In genomic region chr1:246447501-246447900, GRCh38 we compare ENCODE assay signal across 25 cellular contexts. TPM values are rescaled to one million over a fixed set of nuclear protein-coding genes. Genes with fewer than 3 reads are reported as not detected.
DNase-seq lines count a peak whose midpoint lies in the region; TF ChIP-seq lines count a peak whose summit lies in the region.
"Had no signal": no experiment of that assay in that cellular context is flagged by ENCODE, and none has a peak within 500 bp of the region (broad histone marks: within the 10 kb centered on the region; RNA-seq: fewer than 3 reads in every experiment).

No MANE protein-coding gene starts in this region.

- H3K36me3 Mint-ChIP-seq in chondrocyte (ENCODE audit: low read depth) (no peaks in the 10 kb centered on the region), progenitor cell of endocrine pancreas (ENCODE audit: insufficient read depth) (peaks cover 1% of the 10 kb centered on the region)

- DNase-seq in DMS 273 treated with DMSO at 0.1 percent for 48 hours (lab: John Stamatoyannopoulos, UW) (peak; percentile 30), LHCN-M2 (ENCODE audit: low read depth) (peak; percentile 14), chondrocyte (ENCODE audit: low spot score) (no peak), osteoblast (ENCODE audit: insufficient read length, low spot score, missing footprints) (peak; percentile 11), SK-N-DZ (ENCODE audit: low spot score) (no peak), progenitor cell of endocrine pancreas (ENCODE audit: low spot score, unreplicated experiment) (no peak)
- no peak for DNase-seq in activated CD4-positive, alpha-beta T cell treated with anti-CD3 and anti-CD28 coated beads, Interleukin-2, amount 50 U/mL, for 1 hour
- DNase-seq: activated CD4-positive, alpha-beta memory T cell treated with anti-CD3 and anti-CD28 coated beads, Interleukin-2, amount 10 ng/mL, durations not matched to agents 7 days and 5 days; aorta; CD4-positive, CD25-positive, alpha-beta regulatory T cell; effector memory CD8-positive, alpha-beta T cell; gastrocnemius medialis; left cardiac atrium; MM.1S; NCI-H1436; NCI-H524 treated with DMSO at 0.1 percent for 48 hours; right lobe of liver; stimulated activated CD4-positive, alpha-beta T cell treated with anti-CD3 and anti-CD28 coated beads, Interleukin-4, amount 100 ng/mL, for 4 hours; substantia nigra; upper lobe of left lung had no signal

- no peak overlapping the region for H3K4me2 ChIP-seq in osteoblast (ENCODE audit: insufficient read depth, low read length)

- no peak for TF ChIP-seq CTCF in chondrocyte (IDR thresholded peaks at IDR 0.05)
- TF ChIP-seq CTCF in osteoblast (IDR thresholded peaks at IDR 0.05; ENCODE audit: extremely low read depth, low read depth, low read length) = no peak
- TF ChIP-seq CTCF in progenitor cell of endocrine pancreas (IDR thresholded peaks at IDR 0.05; ENCODE audit: unreplicated experiment) = no peak

- H3K4me3 Mint-ChIP-seq in chondrocyte (ENCODE audit: unreplicated experiment) = no peak overlapping the region
- no peak overlapping the region for H3K4me3 Mint-ChIP-seq in progenitor cell of endocrine pancreas (ENCODE audit: low read depth)
- H3K4me3 Mint-ChIP-seq: activated CD4-positive, alpha-beta memory T cell treated with anti-CD3 and anti-CD28 coated beads, Interleukin-2, amount 10 ng/mL, durations not matched to agents 7 days and 5 days; activated T-helper 17 cell treated with anti-CD3 and anti-CD28 coated beads, Interleukin-2, amount 50 U/mL, for 72 hours; CD4-positive, CD25-positive, alpha-beta regulatory T cell; effector memory CD8-positive, alpha-beta T cell; stimulated activated memory B cell treated with anti-CD40 and anti-IgM and Interleukin-4, amounts not matched to agents 10 μg/mL and 1 μg/mL and 100 μg/mL, for 72 hours had no signal

- no peaks in the 10 kb centered on the region for H4K20me1 ChIP-seq in osteoblast (ENCODE audit: insufficient read depth, low read length)

- no peaks in the 10 kb centered on the region for H3K36me3 ChIP-seq in osteoblast (ENCODE audit: insufficient read depth, low read length)
- H3K36me3 ChIP-seq: gastrocnemius medialis, right lobe of liver, SJSA1, upper lobe of left lung had no signal

- no peak overlapping the region for H3K27ac ChIP-seq in osteoblast (ENCODE audit: low read depth, low read length)
- H3K27ac ChIP-seq: coronary artery, gastrocnemius medialis, right lobe of liver, SJSA1, upper lobe of left lung had no signal

- H3K4me1 Mint-ChIP-seq in chondrocyte (ENCODE audit: low read depth) (peaks cover 63% of the 10 kb centered on the region), progenitor cell of endocrine pancreas (ENCODE audit: low read depth) (no peaks in the 10 kb centered on the region)
- H3K4me1 Mint-ChIP-seq: activated CD4-positive, alpha-beta memory T cell treated with anti-CD3 and anti-CD28 coated beads, Interleukin-2, amount 10 ng/mL, durations not matched to agents 7 days and 5 days; activated T-helper 17 cell treated with anti-CD3 and anti-CD28 coated beads, Interleukin-2, amount 50 U/mL, for 72 hours had no signal

- H3K27me3 Mint-ChIP-seq in chondrocyte (ENCODE audit: low read depth) (no peaks in the 10 kb centered on the region), progenitor cell of endocrine pancreas (no peaks in the 10 kb centered on the region)
- H3K27me3 Mint-ChIP-seq: activated CD4-positive, alpha-beta memory T cell treated with anti-CD3 and anti-CD28 coated beads, Interleukin-2, amount 10 ng/mL, durations not matched to agents 7 days and 5 days; activated T-helper 17 cell treated with anti-CD3 and anti-CD28 coated beads, Interleukin-2, amount 50 U/mL, for 72 hours; CD4-positive, CD25-positive, alpha-beta regulatory T cell; effector memory CD8-positive, alpha-beta T cell; stimulated activated memory B cell treated with anti-CD40 and anti-IgM and Interleukin-4, amounts not matched to agents 10 μg/mL and 1 μg/mL and 100 μg/mL, for 72 hours had no signal

- peaks cover 5% of the 10 kb centered on the region for H3K79me2 ChIP-seq in osteoblast (ENCODE audit: insufficient read depth, low read length)

- H2AFZ ChIP-seq in osteoblast (ENCODE audit: low read length) = no peak overlapping the region

- H3K4me3 ChIP-seq in osteoblast (ENCODE audit: insufficient read depth, low read length) = no peak overlapping the region
- H3K4me3 ChIP-seq: coronary artery, gastrocnemius medialis, right lobe of liver, SJSA1, upper lobe of left lung had no signal

- H3K4me1 ChIP-seq in osteoblast (ENCODE audit: insufficient read depth, low read length) = peaks cover 5% of the 10 kb centered on the region
- H3K4me1 ChIP-seq: right lobe of liver, upper lobe of left lung had no signal

- H3K9me3 Mint-ChIP-seq in chondrocyte (ENCODE audit: low read depth) = no peaks in the 10 kb centered on the region
- peaks cover 3% of the 10 kb centered on the region for H3K9me3 Mint-ChIP-seq in progenitor cell of endocrine pancreas (ENCODE audit: low read depth)
- H3K9me3 Mint-ChIP-seq: activated CD4-positive, alpha-beta memory T cell treated with anti-CD3 and anti-CD28 coated beads, Interleukin-2, amount 10 ng/mL, durations not matched to agents 7 days and 5 days; activated naive CD4-positive, alpha-beta T cell treated with anti-CD3 and anti-CD28 coated beads, Interleukin-2, amount 50 U/mL, for 72 hours; activated T-helper 17 cell treated with anti-CD3 and anti-CD28 coated beads, Interleukin-2, amount 50 U/mL, for 72 hours; stimulated activated memory B cell treated with anti-CD40 and anti-IgM and Interleukin-4, amounts not matched to agents 10 μg/mL and 1 μg/mL and 100 μg/mL, for 72 hours had no signal

- H3K9me3 ChIP-seq in osteoblast (ENCODE audit: low read depth, low read length) = no peaks in the 10 kb centered on the region
- H3K9me3 ChIP-seq: gastrocnemius medialis, right lobe of liver, SJSA1, upper lobe of left lung had no signal

- H3K27ac Mint-ChIP-seq in chondrocyte (ENCODE audit: unreplicated experiment) = peak overlapping the region; percentile 86
- no peak overlapping the region for H3K27ac Mint-ChIP-seq in progenitor cell of endocrine pancreas
- H3K27ac Mint-ChIP-seq: activated CD4-positive, alpha-beta memory T cell treated with anti-CD3 and anti-CD28 coated beads, Interleukin-2, amount 10 ng/mL, durations not matched to agents 7 days and 5 days; activated T-helper 17 cell treated with anti-CD3 and anti-CD28 coated beads, Interleukin-2, amount 50 U/mL, for 72 hours; CD4-positive, CD25-positive, alpha-beta regulatory T cell; effector memory CD8-positive, alpha-beta T cell; stimulated activated memory B cell treated with anti-CD40 and anti-IgM and Interleukin-4, amounts not matched to agents 10 μg/mL and 1 μg/mL and 100 μg/mL, for 72 hours had no signal

- H3K27me3 ChIP-seq in osteoblast (ENCODE audit: insufficient read depth, low read length) = no peaks in the 10 kb centered on the region
- H3K27me3 ChIP-seq: gastrocnemius medialis, right lobe of liver, SJSA1, upper lobe of left lung had no signal

RNA-seq across cellular contexts. Expression of gene SMYD3, which starts 59.6 kb away (rescaled TPM):
- total RNA-seq in LHCN-M2 (2014; rRNA removed) (24.8 and 34.0 TPM in 2 replicates), chondrocyte (28.4 to 31.5 TPM (median 29.3 TPM) in 3 replicates), osteoblast (162 and 171 TPM in 2 replicates), progenitor cell of endocrine pancreas (31.9 and 36.5 TPM in 2 replicates)
- 39.2 TPM for polyA plus RNA-seq in LHCN-M2 (2012)
- polyA plus RNA-seq in SK-N-DZ (2014; cell fraction: cytosol; rRNA removed) = 30.5 and 39.5 TPM in 2 replicates
- 17.7 and 22.1 TPM in 2 replicates for polyA plus RNA-seq in SK-N-DZ (2014; cell fraction: nucleus; rRNA removed)

Comparison
In these comparisons a context has a peak if more than half of its experiments do, and no peak if none do; other contexts are left out.
1. DNase-seq: peak in DMS 273 treated with DMSO at 0.1 percent for 48 hours (single experiment), LHCN-M2 (single experiment) and osteoblast (single experiment); none in chondrocyte (single experiment), SK-N-DZ (single experiment), activated CD4-positive, alpha-beta T cell treated with anti-CD3 and anti-CD28 coated beads, Interleukin-2, amount 50 U/mL, for 1 hour (single experiment) and progenitor cell of endocrine pancreas (single experiment).